Comparison of ENCODE assay signal across 10 cellular contexts in genomic region chr2:144509548-144510205, GRCh38. TPM values are rescaled to one million over a fixed set of nuclear protein-coding genes. Genes with fewer than 3 reads are reported as not detected.
DNase-seq lines count a peak whose midpoint lies in the region; ATAC-seq and TF ChIP-seq lines count a peak whose summit lies in the region.
"Had no signal": no experiment of that assay in that cellular context is flagged by ENCODE, and none has a peak within 500 bp of the region (broad histone marks: within the 10 kb centered on the region; RNA-seq: fewer than 3 reads in every experiment).

No MANE protein-coding gene starts in this region.

- ATAC-seq in GM21786 (IDR thresholded peaks at IDR 0.05; ENCODE audit: unreplicated experiment) (no peak), T-helper 17 cell (no peak)

- peaks cover 100% of the 10 kb centered on the region for H3K4me1 Mint-ChIP-seq in neural progenitor cell
- H3K4me1 Mint-ChIP-seq in T-helper 17 cell = peaks cover 11% of the 10 kb centered on the region

- peak overlapping the region; percentile 96 for H3K4me2 ChIP-seq in neural progenitor cell

- H3K4me3 Mint-ChIP-seq in neural progenitor cell (peak overlapping the region; percentile 67), T-helper 17 cell (no peak overlapping the region)

- H3K9me3 Mint-ChIP-seq in neural progenitor cell = no peaks in the 10 kb centered on the region
- H3K9me3 Mint-ChIP-seq: activated T-helper 2 cell treated with anti-CD3 and anti-CD28 coated beads, Interferon-gamma antibody, Interleukin-2, Interleukin-4, amounts not matched to agents 10 μg/mL and 5 μg/mL and 100 μg/mL, durations not matched to agents 14 hours and 24 hours and 36 hours had no signal

- no peak overlapping the region for H2AFZ ChIP-seq in ACC112 (ENCODE audit: low read length, unreplicated experiment)
- H2AFZ ChIP-seq in neural progenitor cell (replicated peaks) = no peak overlapping the region

- H3K36me3 Mint-ChIP-seq in neural progenitor cell (no peaks in the 10 kb centered on the region), T-helper 17 cell (ENCODE audit: low read depth) (no peaks in the 10 kb centered on the region)

- peaks cover 70% of the 10 kb centered on the region for H3F3A ChIP-seq in neural progenitor cell (ENCODE audit: low read depth)

- H3K9me3 ChIP-seq in neural progenitor cell (ENCODE audit: low read depth) (no peaks in the 10 kb centered on the region), T-helper 17 cell (ENCODE audit: control insufficient read depth, low read length, poor library complexity, severe bottlenecking) (no peaks in the 10 kb centered on the region)

- H3K27ac ChIP-seq in ACC112 (ENCODE audit: low read depth, low read length) (peak overlapping the region; percentile 91), neural progenitor cell (peak overlapping the region; percentile 82)
- H3K27ac ChIP-seq: C4-2B had no signal

- H3K4me3 ChIP-seq in ACC112 (ENCODE audit: low read depth, low read length) (peak overlapping the region; percentile 88), neural progenitor cell (peak overlapping the region; percentile 29)

- H3K79me2 ChIP-seq in ACC112 (ENCODE audit: control insufficient read depth, insufficient read depth, low read length, unreplicated experiment) (peaks cover 100% of the 10 kb centered on the region), neural progenitor cell (ENCODE audit: low read depth) (peaks cover 100% of the 10 kb centered on the region)

- peaks cover 79% of the 10 kb centered on the region for H3K4me1 ChIP-seq in ACC112 (ENCODE audit: control insufficient read depth, insufficient read depth, low read length, unreplicated experiment)
- H3K4me1 ChIP-seq in neural progenitor cell = peaks cover 98% of the 10 kb centered on the region

- H3K36me3 ChIP-seq in ACC112 (ENCODE audit: insufficient read depth, low read length) (no peaks in the 10 kb centered on the region), neural progenitor cell (no peaks in the 10 kb centered on the region)

- H3K27me3 ChIP-seq in ACC112 (ENCODE audit: insufficient read depth, low read length) (no peaks in the 10 kb centered on the region), neural progenitor cell (no peaks in the 10 kb centered on the region)

- H3K27me3 Mint-ChIP-seq in neural progenitor cell (ENCODE audit: insufficient read depth, low read depth) (no peaks in the 10 kb centered on the region), T-helper 17 cell (peaks cover 71% of the 10 kb centered on the region)

- peaks cover 100% of the 10 kb centered on the region for H4K20me1 ChIP-seq in neural progenitor cell (ENCODE audit: low read depth)

- H3K9ac ChIP-seq in neural progenitor cell = no peak overlapping the region

- peak overlapping the region; percentile 97 for H3K27ac Mint-ChIP-seq in neural progenitor cell
- no peak overlapping the region for H3K27ac Mint-ChIP-seq in T-helper 17 cell
- H3K27ac Mint-ChIP-seq: activated T-helper 2 cell treated with anti-CD3 and anti-CD28 coated beads, Interferon-gamma antibody, Interleukin-2, Interleukin-4, amounts not matched to agents 10 μg/mL and 5 μg/mL and 100 μg/mL, durations not matched to agents 14 hours and 24 hours and 36 hours had no signal

- TF ChIP-seq CTCF in neural progenitor cell (IDR thresholded peaks at IDR 0.05) = no peak

- DNase-seq in NCI-H82 treated with DMSO at 0.1 percent for 48 hours (lab: John Stamatoyannopoulos, UW; ENCODE audit: unreplicated experiment) (peak; percentile 57), erythroblast (lab: John Stamatoyannopoulos, UW) (peak; percentile 44 to 46), neural progenitor cell (ENCODE audit: low spot score) (no peak), DMS53 treated with DMSO at 0.1 percent for 48 hours (lab: John Stamatoyannopoulos, UW; ENCODE audit: unreplicated experiment) (no peak), T-helper 17 cell (no peak), NCI-H1105 treated with DMSO at 0.1 percent for 48 hours (lab: John Stamatoyannopoulos, UW) (no peak)

- no peak for TF ChIP-seq POLR2A in erythroblast (IDR thresholded peaks at IDR 0.05; ENCODE audit: low read length)

RNA-seq across cellular contexts. Expression of gene ZEB2, which starts 10.2 kb away (rescaled TPM):
- total RNA-seq in neural progenitor cell (ENCODE audit: low replicate concordance) = 72.9 and 106 TPM in 2 replicates
- total RNA-seq in T-helper 17 cell = 10 to 100 TPM; 49.5 to 61.1 TPM

Comparison
In these comparisons a context has a peak if more than half of its experiments do, and no peak if none do; other contexts are left out.
1. DNase-seq: peak in NCI-H82 treated with DMSO at 0.1 percent for 48 hours (single experiment) and erythroblast (2 of 2); none in neural progenitor cell (single experiment), DMS53 treated with DMSO at 0.1 percent for 48 hours (single experiment), T-helper 17 cell (0 of 3) and NCI-H1105 treated with DMSO at 0.1 percent for 48 hours (single experiment).